ENCODE assay signal across 1 cellular context in genomic region chr10:129468187-129468586, GRCh38.
TF ChIP-seq lines count a peak whose summit lies in the region.

No MANE protein-coding gene starts in this region.

TF ChIP-seq in HepG2, 621 proteins besides CTCF, POLR2A, EP300 and RAD21 (continued from another document):
- TF ChIP-seq MYPOP (CRISPR knock-in tag; IDR thresholded peaks at IDR 0.05) (no peak), ZFP36 (IDR thresholded peaks at IDR 0.05; ENCODE audit: borderline replicate concordance, low read depth, low read length, partially characterized antibody) (no peak), ZNF235 (CRISPR knock-in tag; IDR thresholded peaks at IDR 0.05; ENCODE audit: borderline replicate concordance) (no peak), ZBTB20 (CRISPR knock-in tag; IDR thresholded peaks at IDR 0.05; ENCODE audit: borderline replicate concordance, low read depth) (0 out of 2 replicates have a peak, but pooled peaks have one; percentile 10), KLF12 (CRISPR knock-in tag; IDR thresholded peaks at IDR 0.05; ENCODE audit: borderline replicate concordance) (no peak), NR2F6 (IDR thresholded peaks at IDR 0.05) (no peak), NR2F6 (CRISPR knock-in tag; IDR thresholded peaks at IDR 0.05) (no peak), HNF1B (CRISPR knock-in tag; IDR thresholded peaks at IDR 0.05) (0 out of 2 replicates have a peak, but pooled peaks have one; percentile 5), ZNF720 (CRISPR knock-in tag; IDR thresholded peaks at IDR 0.05) (no peak), ARID5B (CRISPR knock-in tag; IDR thresholded peaks at IDR 0.05) (no peak), ZNF740 (CRISPR knock-in tag; IDR thresholded peaks at IDR 0.05) (no peak)
